In the genomic region with DNA sequence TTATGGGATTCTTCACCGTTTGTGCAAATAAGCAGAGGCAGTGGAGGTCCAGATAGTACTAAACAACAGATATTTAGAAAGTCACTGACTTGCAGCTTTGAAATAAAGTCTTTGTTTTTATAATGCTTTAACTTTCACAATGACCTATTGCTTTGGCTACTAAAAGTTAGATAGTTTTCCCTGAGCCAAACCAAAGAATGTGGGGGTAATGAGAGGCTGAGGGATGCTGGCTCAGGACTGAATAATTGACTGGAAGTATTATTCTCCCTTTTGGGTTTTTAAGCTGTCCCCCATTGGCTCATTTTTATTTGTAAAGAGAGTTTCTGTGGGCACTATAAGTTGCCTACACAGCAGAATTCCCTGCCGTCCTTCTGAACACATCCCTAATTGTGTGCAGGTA, we compare ENCODE assay signal across 25 cellular contexts.
DNase-seq lines count a peak whose midpoint lies in the region; ATAC-seq and TF ChIP-seq lines count a peak whose summit lies in the region.
"Had no signal": no experiment of that assay in that cellular context is flagged by ENCODE, and none has a peak within 500 bp of the region (broad histone marks: within the 10 kb centered on the region; RNA-seq: fewer than 3 reads in every experiment).

No MANE protein-coding gene starts in this region.

- TF ChIP-seq CTCF in breast epithelium (IDR thresholded peaks at IDR 0.05): no peak
- TF ChIP-seq CTCF in mammary epithelial cell (conservative IDR thresholded peaks at IDR 0.05 in 1 of 2, IDR thresholded peaks at IDR 0.05 in 1 of 2; ENCODE audit: extremely low read depth in 1 of 2, insufficient read depth in 1 of 2, low read depth in 1 of 2, low read length in 2 of 2): no peak
- TF ChIP-seq CTCF in left lung (IDR thresholded peaks at IDR 0.05): no peak
- no peak for TF ChIP-seq CTCF in stomach (IDR thresholded peaks at IDR 0.05)

- H3K9me3 ChIP-seq in breast epithelium (no peaks in the 10 kb centered on the region), mammary epithelial cell (replicated peaks; ENCODE audit: insufficient read depth, low read length) (no peaks in the 10 kb centered on the region), left lung (no peaks in the 10 kb centered on the region), skeletal muscle tissue (ENCODE audit: control insufficient read depth in 3 of 3, low read length in 3 of 3) (no peaks in the 10 kb centered on the region), stomach (peaks cover 0 to 5% (median 0%) of the 10 kb centered on the region in 4 donors)
- H3K9me3 ChIP-seq: BE2C, SJCRH30 had no signal

- no peaks in the 10 kb centered on the region for H3K79me2 ChIP-seq in mammary epithelial cell (ENCODE audit: insufficient read depth, low read length)

- no peak for TF ChIP-seq EP300 in stomach (IDR thresholded peaks at IDR 0.05)

- TF ChIP-seq POLR2A in breast epithelium (IDR thresholded peaks at IDR 0.05): no peak
- no peak for TF ChIP-seq POLR2A in stomach (IDR thresholded peaks at IDR 0.05)

- WGBS in mammary epithelial cell (ENCODE audit: low coverage, missing lambda C conversion rate): 78% methylated on average over 2 of the region's 2 CpGs
- WGBS in stomach, 5 donors: 70 to 86% (median 80%) methylated on average over 2 of the region's 2 CpGs

- H3K36me3 ChIP-seq in breast epithelium: no peaks in the 10 kb centered on the region
- H3K36me3 ChIP-seq in mammary epithelial cell (ENCODE audit: insufficient read depth, low read length): no peaks in the 10 kb centered on the region
- H3K36me3 ChIP-seq in left lung: no peaks in the 10 kb centered on the region
- no peaks in the 10 kb centered on the region for H3K36me3 ChIP-seq in skeletal muscle tissue (ENCODE audit: control insufficient read depth in 3 of 3, insufficient read depth in 3 of 3, low read length in 3 of 3)
- no peaks in the 10 kb centered on the region for H3K36me3 ChIP-seq in stomach
- H3K36me3 ChIP-seq: BE2C, SJCRH30 had no signal

- BruUV-seq in mammary epithelial cell (replicated peaks; lab: Mats Ljungman, UMichigan): no TSS peak

- dilution Hi-C loops in mammary epithelial cell (cut with HindIII; ENCODE audit: low sequenced_read_pairs): no loop called here

- H3K4me1 ChIP-seq in breast epithelium (no peaks in the 10 kb centered on the region), mammary epithelial cell (ENCODE audit: insufficient read depth, low read length) (no peaks in the 10 kb centered on the region), left lung (no peaks in the 10 kb centered on the region), skeletal muscle tissue (ENCODE audit: control insufficient read depth in 3 of 3, insufficient read depth in 3 of 3, low read length in 3 of 3) (no peaks in the 10 kb centered on the region), stomach (no peaks in the 10 kb centered on the region)
- H3K4me1 ChIP-seq: BE2C, SJCRH30 had no signal

- H3K4me3 ChIP-seq in breast epithelium (no peak overlapping the region), mammary epithelial cell (replicated peaks in 1 of 3; ENCODE audit: insufficient read depth in 1 of 3, low read depth in 2 of 3, low read length in 3 of 3) (no peak overlapping the region), left lung (no peak overlapping the region), skeletal muscle tissue (ENCODE audit: low read length in 3 of 3) (no peak overlapping the region), stomach (no peak overlapping the region)
- H3K4me3 ChIP-seq: SJCRH30 had no signal

- ATAC-seq in left lung: peak; percentile 21
- ATAC-seq: HCT116, PC-3 had no signal

- CTCF ChIA-PET in mammary epithelial cell (lab: Charles Lee; ENCODE audit: low non-redundant PET): no interaction called here

- DNase-seq in breast epithelium (ENCODE audit: low spot score in 2 of 2): no peak
- DNase-seq in mammary epithelial cell: no peak
- no peak for DNase-seq in left lung
- no peak for DNase-seq in NCI-H2227 (lab: John Stamatoyannopoulos, UW; ENCODE audit: unreplicated experiment)
- no peak for DNase-seq in stomach
- no peak for DNase-seq in NCI-H524 treated with DMSO at 0.1 percent for 48 hours (lab: John Stamatoyannopoulos, UW)
- no peak for DNase-seq in SHP77 (lab: John Stamatoyannopoulos, UW)
- DNase-seq: ACHN; BE2C; Calu3; CD8-positive, alpha-beta memory T cell; DMS79 treated with DMSO at 0.1 percent for 48 hours; GF-D8; NCI-H1048; NCI-H1417 treated with DMSO at 0.1 percent for 48 hours; NCI-H187; NCI-H2171 treated with DMSO at 0.1 percent for 48 hours; NCI-H524; NCI-H774; NK-92 treated with Interleukin-12 subunit alpha and Interleukin-12 subunit beta, amount 100 ng/mL, for 24 hours; PC-3; SJCRH30 had no signal

- H4K20me1 ChIP-seq in mammary epithelial cell (ENCODE audit: insufficient read depth, low read length): no peaks in the 10 kb centered on the region

- H3K9ac ChIP-seq in mammary epithelial cell (ENCODE audit: insufficient read depth, low read length) (no peak overlapping the region), skeletal muscle tissue (ENCODE audit: low read depth in 1 of 3, low read length in 3 of 3) (no peak overlapping the region)

- H2AFZ ChIP-seq in mammary epithelial cell (ENCODE audit: low read depth, low read length): no peak overlapping the region

- intact Hi-C loops in breast epithelium (cut with DNase I; ENCODE audit: low total_unique reads): no loop called here
- intact Hi-C loops in mammary epithelial cell (cut with micrococcal nuclease): no loop called here
- intact Hi-C loops in left lung (cut with DNase I): no loop called here
- intact Hi-C loops in stomach (cut with DNase I; ENCODE audit: low total_unique reads): no loop called here

- H3K27ac ChIP-seq in breast epithelium (peak overlapping the region; percentile 22 to 41), mammary epithelial cell (ENCODE audit: insufficient read depth, low read depth, low read length) (no peak overlapping the region), left lung (peak overlapping the region in 1 of 2 donors; percentile 42), skeletal muscle tissue (ENCODE audit: low read depth, low read length) (peak overlapping the region; percentile 27), stomach (peak overlapping the region in 1 of 5 donors; percentile 11)
- H3K27ac ChIP-seq: 22Rv1, SJCRH30 had no signal

- in situ Hi-C loops in mammary epithelial cell (cut with MboI; ENCODE audit: low sequenced_read_pairs in 2 of 2): no loop called here

- H3K4me2 ChIP-seq in mammary epithelial cell (ENCODE audit: insufficient read depth, low read depth, low read length): no peak overlapping the region

- no peaks in the 10 kb centered on the region for H3K27me3 ChIP-seq in breast epithelium
- H3K27me3 ChIP-seq in mammary epithelial cell (ENCODE audit: insufficient read depth, low read length): no peaks in the 10 kb centered on the region
- H3K27me3 ChIP-seq in left lung: no peaks in the 10 kb centered on the region
- no peaks in the 10 kb centered on the region for H3K27me3 ChIP-seq in skeletal muscle tissue (ENCODE audit: control insufficient read depth in 3 of 3, insufficient read depth in 3 of 3, low read length in 3 of 3)
- no peaks in the 10 kb centered on the region for H3K27me3 ChIP-seq in stomach
- H3K27me3 ChIP-seq: BE2C, SJCRH30 had no signal
